21 cellular contexts compared by ENCODE assay signal in the genomic region with DNA sequence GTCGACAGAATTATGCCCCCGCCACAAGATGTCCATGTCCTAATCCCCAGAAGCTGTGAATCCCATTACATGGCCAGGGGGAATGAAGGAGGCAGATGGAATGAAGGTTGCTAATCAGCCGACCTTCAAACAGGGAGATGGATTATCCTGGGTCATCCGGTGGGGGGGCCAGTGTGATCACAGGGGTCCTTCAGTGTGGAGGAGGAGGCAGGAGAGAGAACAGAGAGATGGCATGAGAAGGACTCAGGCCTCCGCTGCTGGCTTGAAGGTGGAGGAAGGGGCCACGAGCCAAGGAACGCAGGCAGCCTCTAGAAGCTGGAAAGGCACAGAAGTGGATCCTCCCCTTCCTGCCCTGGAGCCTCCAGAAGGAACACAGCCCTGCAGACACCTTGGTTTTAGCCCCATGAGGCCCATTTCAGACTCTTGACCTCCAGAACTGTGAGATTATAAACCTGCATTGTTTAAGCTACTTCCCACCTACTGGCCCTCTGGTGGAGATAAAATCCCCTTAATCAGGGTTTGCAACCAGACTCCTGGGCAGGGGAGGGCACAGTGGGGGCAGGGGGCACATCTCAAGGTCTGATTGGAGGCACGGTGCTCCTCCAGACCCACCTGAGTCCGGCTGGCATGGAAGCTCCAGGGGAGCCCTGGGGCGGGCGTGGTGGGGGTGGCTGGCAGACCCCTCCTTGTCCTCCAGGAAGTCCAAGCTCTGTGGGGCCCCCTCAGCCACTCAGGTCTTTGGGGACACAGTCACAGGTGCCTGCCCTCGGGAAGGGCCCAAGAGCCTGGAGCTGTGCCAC. TPM values are rescaled to one million over a fixed set of nuclear protein-coding genes. Genes with fewer than 3 reads are reported as not detected.
A peak's percentile ranks its signal among the peaks of the same experiment; 100 is the strongest.
DNase-seq lines count a peak whose midpoint lies in the region; ATAC-seq, FAIRE-seq and TF ChIP-seq lines count a peak whose summit lies in the region.
"Had no signal": no experiment of that assay in that cellular context is flagged by ENCODE, and none has a peak within 500 bp of the region (broad histone marks: within the 10 kb centered on the region; RNA-seq: fewer than 3 reads in every experiment).

No MANE protein-coding gene starts in this region.

- H2BK15ac ChIP-seq in H1 (ENCODE audit: low read length) (no peak overlapping the region), neuronal stem cell (ENCODE audit: low read length) (no peak overlapping the region)

- H3K4me3 ChIP-seq in H1 (ENCODE audit: extremely low read depth in 1 of 4, insufficient read depth in 2 of 4, low read depth in 3 of 4, low read length in 4 of 4) (no peak overlapping the region), neuronal stem cell (ENCODE audit: low read length in 2 of 2) (no peak overlapping the region)
- H3K4me3 ChIP-seq: prostate gland had no signal

- H3K4me1 ChIP-seq in H1 (replicated peaks in 1 of 4; ENCODE audit: control insufficient read depth in 3 of 4, insufficient read depth in 4 of 4, low read length in 3 of 4) (peaks cover 0 to 4% (median under 1%) of the 10 kb centered on the region in 4 experiments; a peak in 3 of 7 replicates), neuronal stem cell (ENCODE audit: control insufficient read depth in 2 of 2, insufficient read depth in 1 of 2, low read depth in 1 of 2, low read length in 2 of 2) (peaks cover 4 to 7% of the 10 kb centered on the region in 2 donors)
- H3K4me1 ChIP-seq: prostate gland had no signal

- POLR2A ChIA-PET in H1 (lab: Charles Lee; ENCODE audit: partially characterized antibody), result interaction anchor here (3.8 to 5.9 kb wide), 2 partner anchors 11 to 12 kb away, joined by 14 to 119 read pairs; partner anchors contain the start of gene PTGES2

- FAIRE-seq in H1 (lab: Jason Lieb, UNC), result no peak
- FAIRE-seq: bronchial epithelial cell, keratinocyte, urothelium cell line had no signal

- no peaks in the 10 kb centered on the region for H3K9me3 Mint-ChIP-seq in stimulated activated naive CD8-positive, alpha-beta T cell treated with anti-CD3 and anti-CD28 coated beads, Interleukin-15, amount 100 ng/mL, for 72 hours
- H3K9me3 Mint-ChIP-seq: activated CD8-positive, alpha-beta T cell treated with anti-CD3 and anti-CD28 coated beads for 36 hours; CD4-positive, alpha-beta T cell; T-cell had no signal

- H2BK5ac ChIP-seq in H1 (ENCODE audit: low read depth, low read length) (no peak overlapping the region), neuronal stem cell (ENCODE audit: low read length) (no peak overlapping the region)

- peak overlapping the region; percentile 31 to 86 for H3K27ac Mint-ChIP-seq in stimulated activated naive CD8-positive, alpha-beta T cell treated with anti-CD3 and anti-CD28 coated beads, Interleukin-15, amount 100 ng/mL, for 72 hours
- H3K27ac Mint-ChIP-seq: activated CD8-positive, alpha-beta T cell treated with anti-CD3 and anti-CD28 coated beads for 36 hours; CD4-positive, alpha-beta T cell; T-cell had no signal

- H4K5ac ChIP-seq in H1 (ENCODE audit: insufficient read length, low read depth, low read length), result no peak overlapping the region

- H2BK20ac ChIP-seq in H1 (ENCODE audit: low read length), result no peak overlapping the region

- no peaks in the 10 kb centered on the region for H3K79me2 ChIP-seq in H1 (ENCODE audit: control insufficient read depth in 1 of 2, insufficient read depth in 2 of 2, low read length in 2 of 2)

- no peak overlapping the region for H2AFZ ChIP-seq in H1 (ENCODE audit: low read length)
- no peak overlapping the region for H2AFZ ChIP-seq in neuronal stem cell (ENCODE audit: low read length)

- H4K91ac ChIP-seq in H1 (replicated peaks; ENCODE audit: insufficient read length, low read length) (no peak overlapping the region), neuronal stem cell (ENCODE audit: low read depth, low read length, poor library complexity) (no peak overlapping the region)

- H3K4me2 ChIP-seq in H1 (ENCODE audit: insufficient read depth in 1 of 2, low read depth in 2 of 2, low read length in 2 of 2) (no peak overlapping the region), neuronal stem cell (ENCODE audit: insufficient read depth, low read length, poor library complexity, severe bottlenecking) (no peak overlapping the region)

- no peak overlapping the region for H3K9ac ChIP-seq in H1 (replicated peaks in 1 of 4; ENCODE audit: extremely low read depth in 1 of 4, low read depth in 3 of 4, low read length in 3 of 4)
- H3K9ac ChIP-seq in neuronal stem cell (ENCODE audit: low read depth, low read length, poor library complexity), result no peak overlapping the region

- no peak overlapping the region for H3K4me3 Mint-ChIP-seq in stimulated activated naive CD8-positive, alpha-beta T cell treated with anti-CD3 and anti-CD28 coated beads, Interleukin-15, amount 100 ng/mL, for 72 hours
- H3K4me3 Mint-ChIP-seq: activated CD8-positive, alpha-beta T cell treated with anti-CD3 and anti-CD28 coated beads for 36 hours; CD4-positive, alpha-beta T cell; T-cell had no signal

- H4K20me1 ChIP-seq in H1 (replicated peaks in 1 of 2; ENCODE audit: control insufficient read depth in 1 of 2, insufficient read depth in 2 of 2, low read length in 2 of 2), result peaks cover 0 to 8% of the 10 kb centered on the region in 2 experiments

- H3K79me1 ChIP-seq in H1 (ENCODE audit: low read depth, low read length), result no peaks in the 10 kb centered on the region
- no peaks in the 10 kb centered on the region for H3K79me1 ChIP-seq in neuronal stem cell (ENCODE audit: low read depth, low read length)

- TF ChIP-seq CTCF in H1 (IDR thresholded peaks at IDR 0.05; ENCODE audit: control extremely low read depth in 1 of 3, insufficient read depth in 1 of 3, low read depth in 1 of 3, low read length in 3 of 3), result no peak

- DNase-seq in stimulated activated naive CD8-positive, alpha-beta T cell treated with anti-CD3 and anti-CD28 coated beads, Interleukin-15, amount 100 ng/mL, for 72 hours, result no peak
- DNase-seq in stimulated activated naive CD8-positive, alpha-beta T cell treated with anti-CD3 and anti-CD28 coated beads, Interleukin-15, Interleukin-2, amounts not matched to agents 100 U/mL and 50 U/mL, for 24 hours, result no peak
- DNase-seq in H1 (ENCODE audit: low read depth in 1 of 2, low spot score in 2 of 2) (no peak), neuronal stem cell (ENCODE audit: low spot score) (no peak), DMS79 (lab: John Stamatoyannopoulos, UW) (no peak), NCI-H1417 treated with DMSO at 0.1 percent for 48 hours (lab: John Stamatoyannopoulos, UW) (no peak), kidney tubule cell (ENCODE audit: low spot score) (no peak)
- DNase-seq: ACHN; activated CD8-positive, alpha-beta T cell treated with anti-CD3 and anti-CD28 coated beads for 36 hours; CD4-positive, alpha-beta T cell; effector CD8-positive, alpha-beta T cell; NCI-H146; SHP77; stimulated activated naive CD4-positive, alpha-beta T cell treated with Interleukin-2 at 50 U/mL for 16 hours; T-cell had no signal

- TF ChIP-seq EP300 in H1 (IDR thresholded peaks at IDR 0.05; ENCODE audit: borderline replicate concordance in 1 of 2, low read depth in 2 of 2, low read length in 2 of 2), result no peak

- H3K9me3 ChIP-seq in H1 (ENCODE audit: insufficient read depth in 2 of 2, low read depth in 1 of 2, low read length in 1 of 2) (no peaks in the 10 kb centered on the region), neuronal stem cell (replicated peaks in 1 of 2; ENCODE audit: control insufficient read depth in 2 of 2, insufficient read depth in 1 of 2, low read depth in 1 of 2, low read length in 2 of 2) (no peaks in the 10 kb centered on the region)
- H3K9me3 ChIP-seq: prostate gland had no signal

- peaks cover 29% of the 10 kb centered on the region for H3K4me1 Mint-ChIP-seq in stimulated activated naive CD8-positive, alpha-beta T cell treated with anti-CD3 and anti-CD28 coated beads, Interleukin-15, amount 100 ng/mL, for 72 hours

- H4K8ac ChIP-seq in H1 (ENCODE audit: extremely low read depth, insufficient read depth, low read length) (peak overlapping the region; percentile 42; the same call in 1 of the 2 replicates), neuronal stem cell (ENCODE audit: low read depth, low read length) (no peak overlapping the region)

- WGBS in H1 (ENCODE audit: extremely low coverage in 1 of 2, insufficient coverage in 1 of 2, insufficient read length in 1 of 2, insufficient replicate concordance in 2 of 2, low coverage in 1 of 2, low lambda C conversion rate in 2 of 2, missing lambda C conversion rate in 1 of 2), 2 experiments, result 96% methylated on average over 11 of the region's 12 CpGs; no CpG with 5 or more reads in 1 of the 2 experiments
- no CpG with 5 or more reads among the region's 12 CpGs for WGBS in neuronal stem cell (ENCODE audit: extremely low coverage in 2 of 2, insufficient read length in 2 of 2, insufficient replicate concordance in 1 of 2), 2 donors

- H3K18ac ChIP-seq in H1 (ENCODE audit: extremely low read depth, low read length) (no peak overlapping the region), neuronal stem cell (ENCODE audit: low read length) (no peak overlapping the region)

- H3K27me3 ChIP-seq in H1 (replicated peaks in 1 of 4; ENCODE audit: control insufficient read depth in 3 of 4, extremely low read depth in 1 of 4, insufficient read depth in 3 of 4, low read length in 3 of 4), result no peaks in the 10 kb centered on the region
- no peaks in the 10 kb centered on the region for H3K27me3 ChIP-seq in neuronal stem cell (ENCODE audit: control insufficient read depth in 3 of 3, insufficient read depth in 3 of 3, low read depth in 1 of 3, low read length in 3 of 3)

- H3K14ac ChIP-seq in H1 (ENCODE audit: insufficient read length) (no peak overlapping the region), neuronal stem cell (ENCODE audit: low read length) (no peak overlapping the region)

- H2BK12ac ChIP-seq in H1 (ENCODE audit: low read depth, low read length) (no peak overlapping the region), neuronal stem cell (ENCODE audit: low read length) (no peak overlapping the region)

- H2AK5ac ChIP-seq in H1 (ENCODE audit: low read depth, low read length), result no peak overlapping the region
- H2AK5ac ChIP-seq in neuronal stem cell (ENCODE audit: low read depth, low read length), result peak overlapping the region; percentile 10

- H3K27ac ChIP-seq in H1 (ENCODE audit: low read depth, low read length) (no peak overlapping the region), neuronal stem cell (replicated peaks; ENCODE audit: low read length) (no peak overlapping the region)
- H3K27ac ChIP-seq: prostate gland, VCaP had no signal

- H3K27me3 Mint-ChIP-seq in stimulated activated naive CD8-positive, alpha-beta T cell treated with anti-CD3 and anti-CD28 coated beads, Interleukin-15, amount 100 ng/mL, for 72 hours, result no peaks in the 10 kb centered on the region
- H3K27me3 Mint-ChIP-seq: activated CD8-positive, alpha-beta T cell treated with anti-CD3 and anti-CD28 coated beads for 36 hours; CD4-positive, alpha-beta T cell; T-cell had no signal

- H3K56ac ChIP-seq in H1 (replicated peaks; ENCODE audit: insufficient read length, low read depth, low read length), result no peak overlapping the region

- peaks cover 0 to 3% (median 0%) of the 10 kb centered on the region in 4 experiments; a peak in 3 of 8 replicates for H3K36me3 ChIP-seq in H1 (ENCODE audit: control insufficient read depth in 2 of 4, insufficient read depth in 4 of 4, low read length in 3 of 4)
- H3K36me3 ChIP-seq in neuronal stem cell (replicated peaks in 1 of 2; ENCODE audit: control insufficient read depth in 2 of 2, insufficient read depth in 2 of 2, low read length in 2 of 2), result peaks cover 7 to 14% of the 10 kb centered on the region in 2 donors

- no peak for ATAC-seq in stimulated activated naive CD8-positive, alpha-beta T cell treated with anti-CD3 and anti-CD28 coated beads, Interleukin-15, amount 100 ng/mL, for 72 hours
- ATAC-seq in stimulated activated naive CD8-positive, alpha-beta T cell treated with anti-CD3 and anti-CD28 coated beads, Interleukin-15, Interleukin-2, amounts not matched to agents 100 U/mL and 50 U/mL, for 24 hours, result no peak
- ATAC-seq in GM18909 (IDR thresholded peaks at IDR 0.05; ENCODE audit: poor library complexity, unreplicated experiment), result no peak
- ATAC-seq: activated CD8-positive, alpha-beta T cell treated with anti-CD3 and anti-CD28 coated beads for 36 hours; T-cell had no signal

- no peaks in the 10 kb centered on the region for H3K23me2 ChIP-seq in H1 (ENCODE audit: low read depth, low read length)

- no peak for TF ChIP-seq RAD21 in H1 (IDR thresholded peaks at IDR 0.05 in 1 of 2, conservative IDR thresholded peaks at IDR 0.05 in 1 of 2; ENCODE audit: low read depth in 2 of 2, low read length in 2 of 2)

- H2BK120ac ChIP-seq in H1 (replicated peaks; ENCODE audit: low read depth, low read length) (no peak overlapping the region), neuronal stem cell (ENCODE audit: low read depth, low read length) (no peak overlapping the region)

- H3K4ac ChIP-seq in H1 (replicated peaks; ENCODE audit: insufficient read length, low read depth, low read length) (no peak overlapping the region), neuronal stem cell (ENCODE audit: low read length) (no peak overlapping the region)

- TF ChIP-seq POLR2A in H1 (IDR thresholded peaks at IDR 0.05; ENCODE audit: control extremely low read depth in 1 of 2, low read depth in 2 of 2, low read length in 2 of 2), result no peak

- no peak overlapping the region for H3K23ac ChIP-seq in H1 (ENCODE audit: insufficient read length)
- no peak overlapping the region for H3K23ac ChIP-seq in neuronal stem cell (ENCODE audit: low read depth, low read length, poor library complexity)

- CTCF ChIA-PET in H1 (lab: Charles Lee; ENCODE audit: partially characterized antibody), result interaction anchor here (0.6 to 9.1 kb wide), 9 partner anchors 12 to 349 kb away, joined by 3 to 114 read pairs (median 5); no protein-coding TSS in a partner anchor

RNA-seq across cellular contexts. Expression of gene PTGES2, which starts 13.8 kb away (rescaled TPM):
- total RNA-seq in H1 (2021; fragmentation: NEBNext Ultra II Directional; extraction: Animal tissue kit (Norgen Biotek cat#: 25700)), result 76.9 and 81.2 TPM in 2 replicates
- 80.7 and 119 TPM in 2 replicates for polyA plus RNA-seq in H1 (2011; rRNA removed)
- polyA plus RNA-seq in H1 (2011; cell fraction: cytosol; rRNA removed), result 104 TPM
- polyA plus RNA-seq in H1 (2011; cell fraction: nucleus; rRNA removed), result 242 TPM
- 50.2 to 79.0 TPM (median 72.3 TPM) in 4 replicates for polyA plus RNA-seq in H1 (2012, experiment 1 of 2)
- polyA plus RNA-seq in H1 (2012, experiment 2 of 2), result 60.0 TPM
- polyA plus RNA-seq in H1 (2013, experiment 1 of 2), result 52.2 TPM
- 49.8 TPM for polyA plus RNA-seq in H1 (2013, experiment 2 of 2)
- polyA minus RNA-seq in H1 (2011; rRNA and poly(A)+ RNA removed), result 61.8 and 72.7 TPM in 2 replicates
- 58.8 TPM for polyA minus RNA-seq in H1 (2011; cell fraction: cytosol; rRNA and poly(A)+ RNA removed)
- polyA minus RNA-seq in H1 (2011; cell fraction: nucleus; rRNA and poly(A)+ RNA removed), result 65.8 TPM
- 19.0 TPM for polyA plus RNA-seq in neuronal stem cell (2013, experiment 1 of 2)
- polyA plus RNA-seq in neuronal stem cell (2013, experiment 2 of 2), result 21.6 TPM

RNA-seq across cellular contexts. Expression of gene LCN2, which starts 35.5 kb away (rescaled TPM):
- total RNA-seq in H1 (2021; fragmentation: NEBNext Ultra II Directional; extraction: Animal tissue kit (Norgen Biotek cat#: 25700)), result 1.1 and 1.4 TPM in 2 replicates
- polyA plus RNA-seq in H1 (2011; rRNA removed), result 1.6 TPM in 2 replicates
- 0.93 TPM for polyA plus RNA-seq in H1 (2011; cell fraction: cytosol; rRNA removed)
- 2.2 TPM for polyA plus RNA-seq in H1 (2011; cell fraction: nucleus; rRNA removed)
- 0.75 to 1.4 TPM (median 1.2 TPM) in 4 replicates for polyA plus RNA-seq in H1 (2012, experiment 1 of 2)
- polyA plus RNA-seq in H1 (2012, experiment 2 of 2), result 0.84 TPM
- 1.1 TPM for polyA plus RNA-seq in H1 (2013, experiment 1 of 2)
- polyA plus RNA-seq in H1 (2013, experiment 2 of 2), result 1.4 TPM
- polyA minus RNA-seq in H1 (2011; rRNA and poly(A)+ RNA removed), result not detected in 2 replicates
- polyA minus RNA-seq in H1 (2011; cell fraction: cytosol; rRNA and poly(A)+ RNA removed), result not detected
- polyA minus RNA-seq in H1 (2011; cell fraction: nucleus; rRNA and poly(A)+ RNA removed), result not detected
- 0.08 TPM for polyA plus RNA-seq in neuronal stem cell (2013, experiment 1 of 2)
- polyA plus RNA-seq in neuronal stem cell (2013, experiment 2 of 2), result 0.10 TPM
- total RNA-seq: activated CD8-positive, alpha-beta T cell treated with anti-CD3 and anti-CD28 coated beads for 36 hours; CD4-positive, alpha-beta T cell; T-cell had no signal

RNA-seq across cellular contexts. Expression of gene SLC25A25, which starts 45.7 kb away (rescaled TPM):
- total RNA-seq in H1 (2021; fragmentation: NEBNext Ultra II Directional; extraction: Animal tissue kit (Norgen Biotek cat#: 25700)), result 16.8 and 18.5 TPM in 2 replicates
- 6.5 and 10.0 TPM in 2 replicates for polyA plus RNA-seq in H1 (2011; rRNA removed)
- polyA plus RNA-seq in H1 (2011; cell fraction: cytosol; rRNA removed), result 13.4 TPM
- 20.4 TPM for polyA plus RNA-seq in H1 (2011; cell fraction: nucleus; rRNA removed)
- 13.0 to 16.1 TPM (median 14.5 TPM) in 4 replicates for polyA plus RNA-seq in H1 (2012, experiment 1 of 2)
- 11.4 TPM for polyA plus RNA-seq in H1 (2012, experiment 2 of 2)
- 6.5 TPM for polyA plus RNA-seq in H1 (2013, experiment 1 of 2)
- 6.8 TPM for polyA plus RNA-seq in H1 (2013, experiment 2 of 2)
- polyA minus RNA-seq in H1 (2011; rRNA and poly(A)+ RNA removed), result 11.8 and 11.9 TPM in 2 replicates
- polyA minus RNA-seq in H1 (2011; cell fraction: cytosol; rRNA and poly(A)+ RNA removed), result 15.9 TPM
- polyA minus RNA-seq in H1 (2011; cell fraction: nucleus; rRNA and poly(A)+ RNA removed), result 11.6 TPM
- 7.8 TPM for polyA plus RNA-seq in neuronal stem cell (2013, experiment 1 of 2)
- 7.4 TPM for polyA plus RNA-seq in neuronal stem cell (2013, experiment 2 of 2)

RNA-seq across cellular contexts. Expression of gene BBLN, which starts 46.3 kb away (rescaled TPM):
- total RNA-seq in H1 (2021; fragmentation: NEBNext Ultra II Directional; extraction: Animal tissue kit (Norgen Biotek cat#: 25700)), result 63.1 and 66.4 TPM in 2 replicates
- 164 and 264 TPM in 2 replicates for polyA plus RNA-seq in H1 (2011; rRNA removed)
- polyA plus RNA-seq in H1 (2011; cell fraction: cytosol; rRNA removed), result 116 TPM
- 130 TPM for polyA plus RNA-seq in H1 (2011; cell fraction: nucleus; rRNA removed)
- polyA plus RNA-seq in H1 (2012, experiment 1 of 2), result 55.4 to 92.3 TPM (median 90.9 TPM) in 4 replicates
- polyA plus RNA-seq in H1 (2012, experiment 2 of 2), result 146 TPM
- 82.3 TPM for polyA plus RNA-seq in H1 (2013, experiment 1 of 2)
- 81.6 TPM for polyA plus RNA-seq in H1 (2013, experiment 2 of 2)
- 11.2 and 14.2 TPM in 2 replicates for polyA minus RNA-seq in H1 (2011; rRNA and poly(A)+ RNA removed)
- polyA minus RNA-seq in H1 (2011; cell fraction: cytosol; rRNA and poly(A)+ RNA removed), result 40.3 TPM
- 35.9 TPM for polyA minus RNA-seq in H1 (2011; cell fraction: nucleus; rRNA and poly(A)+ RNA removed)
- polyA plus RNA-seq in neuronal stem cell (2013, experiment 1 of 2), result 95.6 TPM
- polyA plus RNA-seq in neuronal stem cell (2013, experiment 2 of 2), result 101 TPM

RNA-seq across cellular contexts. Expression of gene NAIF1, which starts 46.6 kb away (rescaled TPM):
- 8.7 and 11.6 TPM in 2 replicates for total RNA-seq in H1 (2021; fragmentation: NEBNext Ultra II Directional; extraction: Animal tissue kit (Norgen Biotek cat#: 25700))
- 9.0 and 11.2 TPM in 2 replicates for polyA plus RNA-seq in H1 (2011; rRNA removed)
- polyA plus RNA-seq in H1 (2011; cell fraction: cytosol; rRNA removed), result 12.5 TPM
- 10.5 TPM for polyA plus RNA-seq in H1 (2011; cell fraction: nucleus; rRNA removed)
- 7.3 to 9.9 TPM (median 9.4 TPM) in 4 replicates for polyA plus RNA-seq in H1 (2012, experiment 1 of 2)
- polyA plus RNA-seq in H1 (2012, experiment 2 of 2), result 7.0 TPM
- 5.9 TPM for polyA plus RNA-seq in H1 (2013, experiment 1 of 2)
- polyA plus RNA-seq in H1 (2013, experiment 2 of 2), result 5.8 TPM
- polyA minus RNA-seq in H1 (2011; rRNA and poly(A)+ RNA removed), result 8.0 and 10.2 TPM in 2 replicates
- polyA minus RNA-seq in H1 (2011; cell fraction: cytosol; rRNA and poly(A)+ RNA removed), result 6.5 TPM
- 5.1 TPM for polyA minus RNA-seq in H1 (2011; cell fraction: nucleus; rRNA and poly(A)+ RNA removed)
- 6.9 TPM for polyA plus RNA-seq in neuronal stem cell (2013, experiment 1 of 2)
- polyA plus RNA-seq in neuronal stem cell (2013, experiment 2 of 2), result 7.8 TPM
